ENCODE assay signal across 23 cellular contexts in the genomic region with DNA sequence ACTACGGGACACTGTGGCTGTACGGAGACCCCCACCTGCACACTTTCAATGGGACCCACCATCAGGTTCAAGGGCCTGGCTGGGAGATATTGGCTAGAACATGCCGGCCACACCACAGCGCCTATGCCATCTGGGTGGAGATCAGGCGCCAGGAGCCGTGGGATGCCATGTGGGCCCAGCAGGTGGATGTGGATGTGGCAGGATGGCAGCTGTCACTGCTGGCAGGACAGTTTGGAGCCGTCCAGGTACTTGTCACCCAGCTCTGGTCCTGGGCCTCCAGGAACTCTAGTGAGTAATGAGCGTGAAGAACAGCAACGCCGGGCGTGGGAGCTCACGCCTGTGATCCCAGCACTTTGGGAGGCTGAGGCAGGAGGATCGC. TPM values are rescaled to one million over a fixed set of nuclear protein-coding genes. Genes with fewer than 3 reads are reported as not detected.
DNase-seq lines count a peak whose midpoint lies in the region; ATAC-seq and TF ChIP-seq lines count a peak whose summit lies in the region.
"Had no signal": no experiment of that assay in that cellular context is flagged by ENCODE, and none has a peak within 500 bp of the region (broad histone marks: within the 10 kb centered on the region; RNA-seq: fewer than 3 reads in every experiment).

No MANE protein-coding gene starts in this region.

- H3K9me3 ChIP-seq in upper lobe of right lung: no peaks in the 10 kb centered on the region
- H3K9me3 ChIP-seq: A549, BE2C had no signal

- DNase-seq in NCI-H1694 treated with DMSO at 0.1 percent for 48 hours (lab: John Stamatoyannopoulos, UW) (peak; percentile 8), NCI-H1694 (lab: John Stamatoyannopoulos, UW) (no peak), G401 (ENCODE audit: low spot score) (peak; percentile 63), dorsolateral prefrontal cortex (peak in 1 of 10 donors; percentile 56), EL (no peak), upper lobe of right lung (no peak)
- no peak for DNase-seq in effector CD8-positive, alpha-beta T cell (lab: John Stamatoyannopoulos, UW)
- DNase-seq: 8988T; ACHN; AML-193; BE2C; Calu3; CD4-positive, alpha-beta memory T cell; COR-L47; DMS79 treated with DMSO at 0.1 percent for 48 hours; GDM1; GM23248; HCEC 1CT had no signal

- H3K27me3 ChIP-seq in dorsolateral prefrontal cortex: no peaks in the 10 kb centered on the region
- H3K27me3 ChIP-seq in upper lobe of right lung: no peaks in the 10 kb centered on the region
- H3K27me3 ChIP-seq: BE2C had no signal

- H3K4me3 ChIP-seq in dorsolateral prefrontal cortex (no peak overlapping the region), upper lobe of right lung (no peak overlapping the region)
- H3K4me3 ChIP-seq: A549, GM12878, GM23248 had no signal

- ATAC-seq in upper lobe of right lung: no peak
- ATAC-seq: GM12878 had no signal

- H3K36me3 ChIP-seq in upper lobe of right lung: no peaks in the 10 kb centered on the region
- H3K36me3 ChIP-seq: BE2C had no signal

- H3K27ac ChIP-seq in dorsolateral prefrontal cortex (peak overlapping the region in 31 of 59 donors; percentile 0 to 98 (median 70)), upper lobe of right lung (no peak overlapping the region)
- H3K27ac ChIP-seq: A549, GM23248 had no signal

- intact Hi-C loops in dorsolateral prefrontal cortex (cut with DNase I): loop anchor here in 1 of 2 donors (5.0 kb wide), 1 partner anchor 33 kb away; no protein-coding TSS in a partner anchor
- intact Hi-C loops in upper lobe of right lung (cut with DNase I): no loop called here

- TF ChIP-seq CTCF in dorsolateral prefrontal cortex (IDR thresholded peaks at IDR 0.05 in 54 of 56, conservative IDR thresholded peaks at IDR 0.05 in 2 of 56; ENCODE audit: low read depth in 1 of 56, partially characterized antibody in 56 of 56): no peak
- no peak for TF ChIP-seq CTCF in upper lobe of right lung (IDR thresholded peaks at IDR 0.05)

- no peaks in the 10 kb centered on the region for H3K4me1 ChIP-seq in upper lobe of right lung
- H3K4me1 ChIP-seq: A549, BE2C had no signal

- in situ Hi-C loops in G401 (cut with HindIII; ENCODE audit: low sequenced_read_pairs): no loop called here

RNA-seq across cellular contexts. Expression of a gene that starts 15.7 kb away (rescaled TPM):
- total RNA-seq in G401 (2014; rRNA removed; shearing (Covaris generic)): not detected in 2 replicates
- total RNA-seq in dorsolateral prefrontal cortex: 10 to 100 TPM in 2 of 120 experiments, 1 to 10 TPM in 110, under 1 TPM in 5, not detected in 3; 0.55 to 17.3 (median 3.3) TPM
- 145 TPM for total RNA-seq in upper lobe of right lung
- total RNA-seq: CD4-positive, alpha-beta memory T cell; Daoy; GM23248; H1; H7 had no signal

RNA-seq across cellular contexts. Expression of a gene that starts 35.0 kb away (rescaled TPM):
- total RNA-seq in G401 (2014; rRNA removed; shearing (Covaris generic)): 0.06 and 0.07 TPM in 2 replicates
- total RNA-seq in dorsolateral prefrontal cortex (100 to 1,000 TPM in 9 of 120 experiments, 10 to 100 TPM in 111; 44.4 to 136 (median 72.9) TPM), upper lobe of right lung (6.7 TPM)
- total RNA-seq: Daoy, GM12878 had no signal

RNA-seq across cellular contexts. Expression of a gene that starts 38.7 kb away (rescaled TPM):
- not detected in 2 replicates for total RNA-seq in G401 (2014; rRNA removed; shearing (Covaris generic))
- total RNA-seq in dorsolateral prefrontal cortex (100 to 1,000 TPM in 117 of 120 experiments, 10 to 100 TPM in 3; 86.4 to 482 (median 185) TPM), upper lobe of right lung (67.6 TPM)
- total RNA-seq: Daoy had no signal

RNA-seq across cellular contexts. Expression of a gene that starts 43.2 kb away (rescaled TPM):
- not detected in 2 replicates for total RNA-seq in G401 (2014; rRNA removed; shearing (Covaris generic))
- total RNA-seq in dorsolateral prefrontal cortex: 100 to 1,000 TPM in 116 of 120 experiments, 10 to 100 TPM in 4; 72.7 to 214 (median 155) TPM
- total RNA-seq in upper lobe of right lung: 0.61 TPM
- total RNA-seq: GM23248 had no signal

RNA-seq across cellular contexts. Expression of a gene that starts 54.6 kb away (rescaled TPM):
- total RNA-seq in G401 (2014; rRNA removed; shearing (Covaris generic)): not detected in 2 replicates
- total RNA-seq in dorsolateral prefrontal cortex: 10 to 100 TPM in 101 of 120 experiments, 1 to 10 TPM in 19; 5.8 to 36.4 (median 14.0) TPM
- total RNA-seq in upper lobe of right lung: 124 TPM

Comparison
In these comparisons a context has a peak if more than half of its experiments do, and no peak if none do; other contexts are left out.
1. DNase-seq: peak in NCI-H1694 treated with DMSO at 0.1 percent for 48 hours (single experiment) and G401 (single experiment); none in NCI-H1694 (single experiment), EL (single experiment), upper lobe of right lung (single experiment) and effector CD8-positive, alpha-beta T cell (single experiment).
2. RNA of a gene that starts 38.7 kb away (total RNA-seq): 86.4 to 482 TPM in dorsolateral prefrontal cortex and 67.6 TPM in upper lobe of right lung (single experiment); not detected in G401; every median in the first group is over 10 times any median in the second.